8 cellular contexts compared by ENCODE assay signal in the genomic region with DNA sequence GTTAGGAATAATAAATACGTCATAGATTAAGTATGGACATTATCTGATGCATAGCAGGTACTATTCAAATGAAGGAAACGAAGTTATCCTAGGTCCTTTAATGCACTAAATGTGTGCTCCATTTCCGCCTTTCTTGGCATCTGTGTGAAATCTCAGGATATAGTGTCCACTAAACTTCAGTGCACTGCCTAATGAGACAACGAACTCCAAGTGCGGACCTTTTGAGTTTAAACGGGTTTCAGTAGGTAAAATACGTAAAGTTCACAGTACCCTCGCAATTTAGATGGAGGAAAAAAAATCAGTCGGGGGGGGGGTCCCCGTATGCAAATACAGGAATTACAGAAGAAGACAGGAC. TPM values are rescaled to one million over a fixed set of nuclear protein-coding genes. Genes with fewer than 3 reads are reported as not detected.
A peak's percentile ranks its signal among the peaks of the same experiment; 100 is the strongest.
DNase-seq lines count a peak whose midpoint lies in the region; ATAC-seq, FAIRE-seq and TF ChIP-seq lines count a peak whose summit lies in the region.

No MANE protein-coding gene starts in this region.

- H3K9me3 Mint-ChIP-seq in activated naive CD4-positive, alpha-beta T cell treated with anti-CD3 and anti-CD28 coated beads, Interleukin-2, amount 50 U/mL, for 24 hours, result no peaks in the 10 kb centered on the region

- peaks cover 3% of the 10 kb centered on the region for H3K79me1 ChIP-seq in neuronal stem cell (ENCODE audit: low read depth, low read length)

- in situ Hi-C loops in Panc1 (cut with HindIII; ENCODE audit: low pct_unique_long_range_greater_than_20kb, low sequenced_read_pairs), result no loop called here

- FAIRE-seq in H54 (lab: Jason Lieb, UNC), result no peak

- H3K27ac ChIP-seq in Panc1 (ENCODE audit: low read length) (peak overlapping the region; percentile 73), neuronal stem cell (replicated peaks; ENCODE audit: low read length) (peak overlapping the region; percentile 87)

- no CpG with 5 or more reads among the region's 10 CpGs for WGBS in neuronal stem cell (ENCODE audit: extremely low coverage in 2 of 2, insufficient read length in 2 of 2, insufficient replicate concordance in 1 of 2), 2 donors

- no peak overlapping the region for H3K14ac ChIP-seq in neuronal stem cell (ENCODE audit: low read length)

- CTCF ChIA-PET in Panc1 (lab: Charles Lee), result no interaction called here

- H2AFZ ChIP-seq in neuronal stem cell (ENCODE audit: low read length), result peak overlapping the region; percentile 99

- peaks cover 16% of the 10 kb centered on the region for H3K4me1 Mint-ChIP-seq in activated naive CD4-positive, alpha-beta T cell treated with anti-CD3 and anti-CD28 coated beads, Interleukin-2, amount 50 U/mL, for 24 hours

- POLR2A ChIA-PET in Panc1 (lab: Charles Lee), result no interaction called here

- H3K9me3 ChIP-seq in Panc1 (ENCODE audit: control insufficient read depth, insufficient read depth, low read depth, low read length), result no peaks in the 10 kb centered on the region
- no peaks in the 10 kb centered on the region for H3K9me3 ChIP-seq in neuronal stem cell (replicated peaks in 1 of 2; ENCODE audit: control insufficient read depth in 2 of 2, insufficient read depth in 1 of 2, low read depth in 1 of 2, low read length in 2 of 2)

- peak overlapping the region; percentile 98 for H3K27ac Mint-ChIP-seq in activated naive CD4-positive, alpha-beta T cell treated with anti-CD3 and anti-CD28 coated beads, Interleukin-2, amount 50 U/mL, for 24 hours

- H3K4me3 ChIP-seq in Panc1 (ENCODE audit: low read depth in 2 of 2, low read length in 2 of 2) (peak overlapping the region; percentile 85 to 87), epithelial cell of proximal tubule (ENCODE audit: low read depth, low read length) (peak overlapping the region; percentile 88), neuronal stem cell (ENCODE audit: low read length in 2 of 2) (peak overlapping the region; percentile 84 to 90)

- no peak overlapping the region for H2BK120ac ChIP-seq in neuronal stem cell (ENCODE audit: low read depth, low read length)

- no peak for ATAC-seq in Panc1

- peak overlapping the region; percentile 82 for H2BK5ac ChIP-seq in neuronal stem cell (ENCODE audit: low read length)

- no peak overlapping the region for H4K8ac ChIP-seq in neuronal stem cell (ENCODE audit: low read depth, low read length)

- H2BK15ac ChIP-seq in neuronal stem cell (ENCODE audit: low read length), result no peak overlapping the region

- intact Hi-C loops in Panc1 (cut with micrococcal nuclease; ENCODE audit: unreplicated experiment), result loop anchor here (10.0 kb wide), 1 partner anchor 86 kb away; no protein-coding TSS in a partner anchor

- H2AK5ac ChIP-seq in neuronal stem cell (ENCODE audit: low read depth, low read length), result no peak overlapping the region

- H3K18ac ChIP-seq in neuronal stem cell (ENCODE audit: low read length), result peak overlapping the region; percentile 94

- no peak overlapping the region for H4K91ac ChIP-seq in neuronal stem cell (ENCODE audit: low read depth, low read length, poor library complexity)

- H3K4me3 Mint-ChIP-seq in activated naive CD4-positive, alpha-beta T cell treated with anti-CD3 and anti-CD28 coated beads, Interleukin-2, amount 50 U/mL, for 24 hours, result peak overlapping the region; percentile 91

- H3K23ac ChIP-seq in neuronal stem cell (ENCODE audit: low read depth, low read length, poor library complexity), result no peak overlapping the region

- BruUV-seq in Panc1 (replicated peaks; lab: Mats Ljungman, UMichigan), result no TSS peak

- no peaks in the 10 kb centered on the region for H3K27me3 Mint-ChIP-seq in activated naive CD4-positive, alpha-beta T cell treated with anti-CD3 and anti-CD28 coated beads, Interleukin-2, amount 50 U/mL, for 24 hours

- no peak for TF ChIP-seq POLR2A in H54 (IDR thresholded peaks at IDR 0.05; ENCODE audit: low read depth, low read length)

- H3K27me3 ChIP-seq in Panc1 (ENCODE audit: control insufficient read depth, insufficient read depth, low read length) (no peaks in the 10 kb centered on the region), neuronal stem cell (ENCODE audit: control insufficient read depth in 3 of 3, insufficient read depth in 3 of 3, low read depth in 1 of 3, low read length in 3 of 3) (no peaks in the 10 kb centered on the region)

- no peaks in the 10 kb centered on the region; the same call in 1 of the 2 replicates for H3K36me3 ChIP-seq in Panc1 (ENCODE audit: control insufficient read depth, insufficient read depth, low read length)
- H3K36me3 ChIP-seq in neuronal stem cell (replicated peaks in 1 of 2; ENCODE audit: control insufficient read depth in 2 of 2, insufficient read depth in 2 of 2, low read length in 2 of 2), result no peaks in the 10 kb centered on the region

- H2BK12ac ChIP-seq in neuronal stem cell (ENCODE audit: low read length), result no peak overlapping the region

- peak overlapping the region; percentile 58 for H3K4me2 ChIP-seq in neuronal stem cell (ENCODE audit: insufficient read depth, low read length, poor library complexity, severe bottlenecking)

- no peak overlapping the region for H3K4ac ChIP-seq in neuronal stem cell (ENCODE audit: low read length)

- DNase-seq in activated naive CD4-positive, alpha-beta T cell treated with anti-CD3 and anti-CD28 coated beads, Interleukin-2, amount 50 U/mL, for 16 hours, result no peak
- DNase-seq in Panc1 (ENCODE audit: low read depth, low spot score), result no peak
- DNase-seq in epithelial cell of proximal tubule (ENCODE audit: low read depth), result no peak
- peak; percentile 4 for DNase-seq in neuronal stem cell (ENCODE audit: low spot score)
- no peak for DNase-seq in kidney tubule cell (ENCODE audit: low spot score)
- no peak for DNase-seq in H54 (ENCODE audit: insufficient read length, low spot score)
- no peak for DNase-seq in germinal center (ENCODE audit: low spot score)

- H3K4me1 ChIP-seq in Panc1 (ENCODE audit: control insufficient read depth, insufficient read depth, low read length) (peaks cover 20% of the 10 kb centered on the region; the same call in 1 of the 2 replicates), neuronal stem cell (ENCODE audit: control insufficient read depth in 2 of 2, insufficient read depth in 1 of 2, low read depth in 1 of 2, low read length in 2 of 2) (peaks cover 4 to 8% of the 10 kb centered on the region in 2 donors)

- TF ChIP-seq CTCF in Panc1 (IDR thresholded peaks at IDR 0.05) (no peak), epithelial cell of proximal tubule (conservative IDR thresholded peaks at IDR 0.05; ENCODE audit: low read depth, low read length) (no peak)

- H3K36me3 Mint-ChIP-seq in activated naive CD4-positive, alpha-beta T cell treated with anti-CD3 and anti-CD28 coated beads, Interleukin-2, amount 50 U/mL, for 24 hours, result peaks cover 22% of the 10 kb centered on the region

- peak overlapping the region; percentile 60 for H3K9ac ChIP-seq in neuronal stem cell (ENCODE audit: low read depth, low read length, poor library complexity)

RNA-seq across cellular contexts. Expression of a gene that starts 0.8 kb away (rescaled TPM):
- total RNA-seq in Panc1 (2021; ENCODE audit: unreplicated experiment) (10.0 TPM), epithelial cell of proximal tubule (2.4 and 3.0 TPM in 2 replicates)
- polyA plus RNA-seq in Panc1 (2012; ENCODE audit: insufficient read length), result 2.5 TPM
- polyA plus RNA-seq in neuronal stem cell (2013, experiment 1 of 2), result 4.8 TPM
- polyA plus RNA-seq in neuronal stem cell (2013, experiment 2 of 2), result 5.2 TPM
